ENCODE assay signal across 10 cellular contexts in genomic region chr2:84947010-84947593, GRCh38. TPM values are rescaled to one million over a fixed set of nuclear protein-coding genes. Genes with fewer than 3 reads are reported as not detected.
DNase-seq lines count a peak whose midpoint lies in the region; ATAC-seq and TF ChIP-seq lines count a peak whose summit lies in the region.
"Had no signal": no experiment of that assay in that cellular context is flagged by ENCODE, and none has a peak within 500 bp of the region (broad histone marks: within the 10 kb centered on the region; RNA-seq: fewer than 3 reads in every experiment).

No MANE protein-coding gene starts in this region.

- no peak for ATAC-seq in activated CD8-positive, alpha-beta memory T cell treated with anti-CD3 and anti-CD28 coated beads, Interleukin-2, amount 10 ng/mL, durations not matched to agents 7 days and 5 days

- H3K9me3 Mint-ChIP-seq in activated CD8-positive, alpha-beta memory T cell treated with anti-CD3 and anti-CD28 coated beads, Interleukin-2, amount 10 ng/mL, durations not matched to agents 7 days and 5 days (ENCODE audit: low read depth): no peaks in the 10 kb centered on the region
- H3K9me3 Mint-ChIP-seq in dendritic cell treated with granulocyte-macrophage colony-stimulating factor and Interleukin-4, amounts not matched to agents 40 ng/mL and 50 ng/mL, for 4 days: no peaks in the 10 kb centered on the region

- peak overlapping the region; percentile 92 for H3K27ac Mint-ChIP-seq in activated CD8-positive, alpha-beta memory T cell treated with anti-CD3 and anti-CD28 coated beads, Interleukin-2, amount 10 ng/mL, durations not matched to agents 7 days and 5 days
- peak overlapping the region; percentile 80 for H3K27ac Mint-ChIP-seq in dendritic cell treated with granulocyte-macrophage colony-stimulating factor and Interleukin-4, amounts not matched to agents 40 ng/mL and 50 ng/mL, for 4 days

- H3K36me3 Mint-ChIP-seq in activated CD8-positive, alpha-beta memory T cell treated with anti-CD3 and anti-CD28 coated beads, Interleukin-2, amount 10 ng/mL, durations not matched to agents 7 days and 5 days: peaks cover 9% of the 10 kb centered on the region
- H3K36me3 Mint-ChIP-seq in dendritic cell treated with granulocyte-macrophage colony-stimulating factor and Interleukin-4, amounts not matched to agents 40 ng/mL and 50 ng/mL, for 4 days (ENCODE audit: low read depth): no peaks in the 10 kb centered on the region

- H3K4me1 ChIP-seq in Peyer's patch (peaks cover 0 to 13% (median 4%) of the 10 kb centered on the region in 4 donors), spleen (peaks cover 0 to 47% (median 22%) of the 10 kb centered on the region in 6 donors)
- H3K4me1 ChIP-seq: upper lobe of left lung had no signal

- H3K27me3 ChIP-seq in Peyer's patch: no peaks in the 10 kb centered on the region
- H3K27me3 ChIP-seq in spleen (replicated peaks in 1 of 7): no peaks in the 10 kb centered on the region
- H3K27me3 ChIP-seq: upper lobe of left lung had no signal

- 82 to 87% (median 86%) methylated on average over 10 of the region's 10 CpGs for WGBS in spleen, 5 donors

- TF ChIP-seq CTCF in Peyer's patch (IDR thresholded peaks at IDR 0.05) (no peak), spleen (IDR thresholded peaks at IDR 0.05 in 8 of 11, conservative IDR thresholded peaks at IDR 0.05 in 3 of 11) (no peak)

- intact Hi-C loops in dendritic cell treated with granulocyte-macrophage colony-stimulating factor and Interleukin-4, amounts not matched to agents 40 ng/mL and 50 ng/mL, for 4 days (cut with micrococcal nuclease): no loop called here
- intact Hi-C loops in spleen (cut with DNase I; ENCODE audit: low total_unique reads): no loop called here
- intact Hi-C loops in cardiac septum (cut with DNase I): no loop called here

- H3K27ac ChIP-seq in Peyer's patch (peak overlapping the region; percentile 66 to 96 (median 80)), spleen (peak overlapping the region in 6 of 8 donors; percentile 26 to 87 (median 74))
- H3K27ac ChIP-seq: upper lobe of left lung had no signal

- TF ChIP-seq POLR2A in Peyer's patch (IDR thresholded peaks at IDR 0.05) (no peak), spleen (IDR thresholded peaks at IDR 0.05) (no peak)

- no peak for DNase-seq in activated CD8-positive, alpha-beta memory T cell treated with anti-CD3 and anti-CD28 coated beads, Interleukin-2, amount 10 ng/mL, durations not matched to agents 7 days and 5 days
- DNase-seq in activated CD8-positive, alpha-beta memory T cell treated with anti-CD3 and anti-CD28 coated beads for 24 hours: no peak
- DNase-seq in Peyer's patch: peak in 1 of 3 donors; percentile 27
- DNase-seq in spleen: no peak
- no peak for DNase-seq in SHP77 treated with DMSO at 0.1 percent for 48 hours (lab: John Stamatoyannopoulos, UW)
- no peak for DNase-seq in cardiac septum (ENCODE audit: low spot score)
- no peak for DNase-seq in NCI-H2171 treated with DMSO at 0.1 percent for 48 hours (lab: John Stamatoyannopoulos, UW)
- DNase-seq: DMS79 treated with DMSO at 0.1 percent for 48 hours, upper lobe of left lung had no signal

- H3K4me3 ChIP-seq in Peyer's patch (peak overlapping the region in 2 of 4 donors; percentile 27 to 33), spleen (peak overlapping the region in 1 of 8 donors; percentile 50)
- H3K4me3 ChIP-seq: upper lobe of left lung had no signal

- peak overlapping the region; percentile 14 for H3K4me3 Mint-ChIP-seq in activated CD8-positive, alpha-beta memory T cell treated with anti-CD3 and anti-CD28 coated beads, Interleukin-2, amount 10 ng/mL, durations not matched to agents 7 days and 5 days
- H3K4me3 Mint-ChIP-seq in dendritic cell treated with granulocyte-macrophage colony-stimulating factor and Interleukin-4, amounts not matched to agents 40 ng/mL and 50 ng/mL, for 4 days: no peak overlapping the region

- peaks cover 32% of the 10 kb centered on the region for H3K4me1 Mint-ChIP-seq in activated CD8-positive, alpha-beta memory T cell treated with anti-CD3 and anti-CD28 coated beads, Interleukin-2, amount 10 ng/mL, durations not matched to agents 7 days and 5 days
- peaks cover 53% of the 10 kb centered on the region for H3K4me1 Mint-ChIP-seq in dendritic cell treated with granulocyte-macrophage colony-stimulating factor and Interleukin-4, amounts not matched to agents 40 ng/mL and 50 ng/mL, for 4 days (ENCODE audit: low read depth)

- H3K36me3 ChIP-seq in Peyer's patch (no peaks in the 10 kb centered on the region), spleen (no peaks in the 10 kb centered on the region)
- H3K36me3 ChIP-seq: upper lobe of left lung had no signal

- H3K27me3 Mint-ChIP-seq in activated CD8-positive, alpha-beta memory T cell treated with anti-CD3 and anti-CD28 coated beads, Interleukin-2, amount 10 ng/mL, durations not matched to agents 7 days and 5 days: no peaks in the 10 kb centered on the region
- peaks cover 6% of the 10 kb centered on the region for H3K27me3 Mint-ChIP-seq in dendritic cell treated with granulocyte-macrophage colony-stimulating factor and Interleukin-4, amounts not matched to agents 40 ng/mL and 50 ng/mL, for 4 days

- H3K9me3 ChIP-seq in Peyer's patch (no peaks in the 10 kb centered on the region), spleen (no peaks in the 10 kb centered on the region)
- H3K9me3 ChIP-seq: upper lobe of left lung had no signal

- CTCF ChIA-PET in activated CD8-positive, alpha-beta memory T cell treated with anti-CD3 and anti-CD28 coated beads, Interleukin-2, amount 10 ng/mL, durations not matched to agents 7 days and 5 days (lab: Charles Lee): interaction anchor here (0.9 to 5.5 kb wide), 11 partner anchors 9 to 63 kb away, joined by 3 to 56 read pairs (median 4); no protein-coding TSS in a partner anchor

RNA-seq across cellular contexts. Expression of gene KCMF1, which starts 23.9 kb away (rescaled TPM):
- total RNA-seq in activated CD8-positive, alpha-beta memory T cell treated with anti-CD3 and anti-CD28 coated beads, Interleukin-2, amount 10 ng/mL, durations not matched to agents 7 days and 5 days: 10 to 100 TPM; 78.2 to 89.0 TPM
- total RNA-seq in Peyer's patch: 10 to 100 TPM; 28.1 to 66.5 (median 44.3) TPM
- 10 to 100 TPM; 34.2 to 68.1 (median 63.3) TPM for total RNA-seq in spleen
- polyA plus RNA-seq in spleen: 10 to 100 TPM; 15.9 to 26.4 (median 24.3) TPM
- total RNA-seq in cardiac septum: 88.8 TPM

RNA-seq across cellular contexts. Expression of gene TMSB10, which starts 41.6 kb away (rescaled TPM):
- 1,000 to 10,000 TPM; 3,578 to 3,807 TPM for total RNA-seq in activated CD8-positive, alpha-beta memory T cell treated with anti-CD3 and anti-CD28 coated beads, Interleukin-2, amount 10 ng/mL, durations not matched to agents 7 days and 5 days
- total RNA-seq in Peyer's patch (1,000 to 10,000 TPM; 3,771 to 5,073 (median 4,495) TPM), spleen (1,000 to 10,000 TPM; 1,416 to 3,222 (median 1,664) TPM), cardiac septum (452 TPM)
- polyA plus RNA-seq in spleen: 1,000 to 10,000 TPM; 2,869 to 3,827 (median 3,008) TPM
